10 cellular contexts compared by ENCODE assay signal in the genomic region with DNA sequence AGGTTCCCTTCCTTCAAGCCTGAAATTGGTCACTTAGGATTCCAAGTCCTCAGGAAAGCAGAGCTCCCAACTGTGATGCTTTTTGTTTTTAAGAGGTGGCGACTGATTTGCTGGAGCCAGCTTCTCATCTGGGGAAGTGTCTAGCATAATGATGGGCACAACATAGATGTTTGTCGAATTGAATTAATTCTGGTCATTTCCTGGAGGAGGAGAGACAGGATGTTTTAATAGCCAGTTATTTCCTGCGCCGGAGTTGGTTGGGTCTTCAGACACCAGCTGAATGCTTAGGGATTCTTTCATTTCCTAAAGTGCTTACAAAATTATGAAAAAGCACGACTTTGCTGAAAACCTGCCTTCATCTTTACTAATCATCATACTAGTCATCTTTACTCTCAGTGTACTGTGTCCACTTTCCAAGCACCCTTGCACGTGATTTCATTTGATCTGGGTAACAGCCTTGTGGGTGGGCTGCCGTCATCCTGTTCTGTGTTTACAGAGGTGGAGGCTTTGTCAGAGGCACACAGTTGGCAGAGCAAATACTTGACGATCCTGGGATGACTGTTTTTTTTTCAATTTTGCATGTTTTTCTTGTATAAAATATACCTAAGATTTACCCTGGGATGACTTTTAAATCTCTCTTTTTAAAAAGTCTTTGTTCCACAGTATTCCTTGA. TPM values are rescaled to one million over a fixed set of nuclear protein-coding genes. Genes with fewer than 3 reads are reported as not detected.
DNase-seq lines count a peak whose midpoint lies in the region; ATAC-seq and TF ChIP-seq lines count a peak whose summit lies in the region.
"Had no signal": no experiment of that assay in that cellular context is flagged by ENCODE, and none has a peak within 500 bp of the region (broad histone marks: within the 10 kb centered on the region; RNA-seq: fewer than 3 reads in every experiment).

No MANE protein-coding gene starts in this region.

- H3K36me3 ChIP-seq in adipocyte (ENCODE audit: control insufficient read depth, insufficient read depth, low read length, severe bottlenecking), result peaks cover 7% of the 10 kb centered on the region
- no peaks in the 10 kb centered on the region for H3K36me3 ChIP-seq in lower lobe of right lung

- DNase-seq in NCI-H2107 treated with DMSO at 0.1 percent for 48 hours (lab: John Stamatoyannopoulos, UW; ENCODE audit: unreplicated experiment) (peak; percentile 51), NCI-H2107 (lab: John Stamatoyannopoulos, UW) (no peak), HT1080 (ENCODE audit: low read depth) (peak; percentile 80), adipocyte (ENCODE audit: low read depth) (peak; percentile 62), lower lobe of right lung (no peak), NCI-H2227 treated with DMSO at 0.1 percent for 48 hours (lab: John Stamatoyannopoulos, UW) (no peak), HT-29 (ENCODE audit: low spot score) (no peak), RPMI8226 (no peak)
- DNase-seq: mesendoderm, MV-4-11 had no signal

- intact Hi-C loops in lower lobe of right lung (cut with DNase I), result no loop called here

- no peak for ATAC-seq in lower lobe of right lung

- H3K4me1 ChIP-seq in adipocyte (ENCODE audit: control insufficient read depth, insufficient read depth, low read length), result peaks cover 8% of the 10 kb centered on the region
- H3K4me1 ChIP-seq in lower lobe of right lung, result peaks cover 20% of the 10 kb centered on the region

- H3K9me3 ChIP-seq in adipocyte (ENCODE audit: control insufficient read depth, low read length) (no peaks in the 10 kb centered on the region), lower lobe of right lung (no peaks in the 10 kb centered on the region)

- H3K27ac ChIP-seq in lower lobe of right lung, result peak overlapping the region; percentile 38

- no peak for TF ChIP-seq CTCF in lower lobe of right lung (IDR thresholded peaks at IDR 0.05)

- H3K9ac ChIP-seq in adipocyte (ENCODE audit: low read length), result no peak overlapping the region

- no peak overlapping the region for H3K4me3 ChIP-seq in adipocyte (ENCODE audit: low read length)
- no peak overlapping the region for H3K4me3 ChIP-seq in lower lobe of right lung

- H3K27me3 ChIP-seq in adipocyte (replicated peaks; ENCODE audit: control insufficient read depth, insufficient read depth, low read length) (no peaks in the 10 kb centered on the region), lower lobe of right lung (ENCODE audit: low read depth) (no peaks in the 10 kb centered on the region)

RNA-seq across cellular contexts. Expression of a gene that starts 49.5 kb away (rescaled TPM):
- total RNA-seq in HT1080 (2014; rRNA removed; shearing (Covaris generic)), result 10.3 and 21.3 TPM in 2 replicates
- 8.1 and 10.2 TPM in 2 replicates for polyA plus RNA-seq in HT1080 (2015; cell fraction: cytosol; rRNA removed)
- polyA plus RNA-seq in HT1080 (2015; cell fraction: nucleus; rRNA removed), result 20.5 and 24.5 TPM in 2 replicates
- 59.5 TPM for total RNA-seq in lower lobe of right lung
- total RNA-seq in HT-29 (2014; rRNA removed; shearing (Covaris generic)), result 7.1 and 7.6 TPM in 2 replicates

Comparison
In these comparisons a context has a peak if more than half of its experiments do, and no peak if none do; other contexts are left out.
1. DNase-seq: peak in NCI-H2107 treated with DMSO at 0.1 percent for 48 hours (single experiment), HT1080 (single experiment) and adipocyte (single experiment); none in NCI-H2107 (single experiment), lower lobe of right lung (single experiment), NCI-H2227 treated with DMSO at 0.1 percent for 48 hours (single experiment), HT-29 (single experiment) and RPMI8226 (single experiment).